ENCODE assay signal across 13 cellular contexts in the genomic region with DNA sequence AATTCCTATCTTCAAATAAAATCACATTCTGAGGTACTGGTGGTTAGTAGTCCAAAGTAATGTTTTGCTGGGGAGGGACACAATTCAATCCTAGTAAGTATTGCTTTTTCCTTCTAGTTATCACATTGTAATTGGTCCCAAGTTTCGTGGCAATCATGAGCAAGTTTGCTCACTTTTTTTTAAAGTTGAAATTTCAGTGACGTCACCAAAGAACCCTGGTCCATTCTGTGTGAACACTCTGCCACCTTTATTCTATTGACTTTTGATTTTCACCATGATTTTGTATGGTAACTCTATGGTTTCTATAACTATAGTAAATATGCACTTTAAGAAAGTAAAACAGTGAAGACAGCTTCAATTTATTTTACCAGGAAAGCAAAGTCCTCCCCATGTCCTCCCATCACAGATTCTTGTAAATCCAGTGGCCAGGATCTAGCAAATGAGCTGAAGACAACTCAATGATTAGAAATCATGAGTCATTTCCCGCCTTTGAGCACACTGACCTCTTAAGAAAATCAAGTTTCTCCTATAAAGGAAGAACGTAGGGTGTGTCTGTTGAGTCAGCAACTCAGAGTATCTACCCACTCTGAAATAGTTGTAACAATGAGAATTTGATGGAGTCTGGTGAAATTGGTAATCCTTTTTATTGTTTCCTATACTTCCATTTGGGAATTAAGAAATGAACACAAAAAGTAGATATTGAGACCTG.
A peak's percentile ranks its signal among the peaks of the same experiment; 100 is the strongest.
DNase-seq lines count a peak whose midpoint lies in the region; ATAC-seq and TF ChIP-seq lines count a peak whose summit lies in the region.
"Had no signal": no experiment of that assay in that cellular context is flagged by ENCODE, and none has a peak within 500 bp of the region (broad histone marks: within the 10 kb centered on the region; RNA-seq: fewer than 3 reads in every experiment).

No MANE protein-coding gene starts in this region.

- no peaks in the 10 kb centered on the region for H3K36me3 ChIP-seq in brain microvascular endothelial cell (replicated peaks)
- H3K36me3 ChIP-seq in Peyer's patch = no peaks in the 10 kb centered on the region
- no peaks in the 10 kb centered on the region for H3K36me3 ChIP-seq in Karpas-422 (ENCODE audit: insufficient read depth, low read length)
- H3K36me3 ChIP-seq: heart right ventricle had no signal

- H3K27me3 ChIP-seq in brain microvascular endothelial cell (replicated peaks) (no peaks in the 10 kb centered on the region), Peyer's patch (no peaks in the 10 kb centered on the region), Karpas-422 (ENCODE audit: low read length) (no peaks in the 10 kb centered on the region)
- H3K27me3 ChIP-seq: heart right ventricle had no signal

- no peak overlapping the region for H3K9ac ChIP-seq in Karpas-422 (ENCODE audit: low read length)
- H3K9ac ChIP-seq: parathyroid adenoma had no signal

- TF ChIP-seq CTCF in brain microvascular endothelial cell (IDR thresholded peaks at IDR 0.05; ENCODE audit: low read depth, low read length, missing control alignments) (no peak), Peyer's patch (IDR thresholded peaks at IDR 0.05) (no peak)

- no peak overlapping the region for H2AFZ ChIP-seq in Karpas-422 (ENCODE audit: low read length)
- H2AFZ ChIP-seq: parathyroid adenoma had no signal

- no peaks in the 10 kb centered on the region for H3K9me3 ChIP-seq in Peyer's patch
- peaks cover 8% of the 10 kb centered on the region; the same call in 1 of the 2 replicates for H3K9me3 ChIP-seq in Karpas-422 (ENCODE audit: low read length)

- in situ Hi-C loops in brain microvascular endothelial cell (cut with HindIII; ENCODE audit: low pct_ligation_motif_present, low sequenced_read_pairs) = no loop called here

- DNase-seq in EL (peak; percentile 70), NCI-H460 (ENCODE audit: extremely low read depth, low read depth) (peak; percentile 74), brain microvascular endothelial cell (peak; percentile 91), kidney tubule cell (ENCODE audit: low spot score) (peak; percentile 61), Peyer's patch (no peak), Karpas-422 (no peak)
- DNase-seq in activated naive CD4-positive, alpha-beta T cell treated with anti-CD3 and anti-CD28 coated beads, Interleukin-2, amount 50 U/mL, for 16 hours = no peak
- DNase-seq: activated CD4-positive, alpha-beta T cell treated with anti-CD3 and anti-CD28 coated beads for 36 hours; heart right ventricle; stimulated activated CD4-positive, alpha-beta T cell treated with anti-CD3 and anti-CD28 coated beads, Interleukin-1b, Interleukin-23, amount 100 ng/mL, for 48 hours had no signal

- H3K4me3 ChIP-seq in brain microvascular endothelial cell (ENCODE audit: low read depth, low read length) (no peak overlapping the region), Peyer's patch (no peak overlapping the region), Karpas-422 (ENCODE audit: low read length) (no peak overlapping the region)
- H3K4me3 ChIP-seq: heart right ventricle had no signal

- no peak for TF ChIP-seq POLR2A in Peyer's patch (IDR thresholded peaks at IDR 0.05)

- no peak overlapping the region for H3K4me2 ChIP-seq in Karpas-422 (ENCODE audit: low read depth, low read length, poor library complexity, severe bottlenecking)

- ATAC-seq in GM18511 (IDR thresholded peaks at IDR 0.05; ENCODE audit: unreplicated experiment) = no peak
- ATAC-seq: activated CD4-positive, alpha-beta T cell treated with anti-CD3 and anti-CD28 coated beads for 36 hours; heart right ventricle; stimulated activated memory B cell treated with anti-CD40 and anti-IgM and Interleukin-4, amounts not matched to agents 10 μg/mL and 1 μg/mL and 100 μg/mL, for 72 hours had no signal

- no peaks in the 10 kb centered on the region for H3K79me2 ChIP-seq in Karpas-422 (ENCODE audit: low read length)
- H3K79me2 ChIP-seq: parathyroid adenoma had no signal

- H4K20me1 ChIP-seq in Karpas-422 (ENCODE audit: insufficient read depth, low read depth, low read length) = no peaks in the 10 kb centered on the region

- H3K9me2 ChIP-seq in Karpas-422 (replicated peaks; ENCODE audit: insufficient read depth, low read length) = no peaks in the 10 kb centered on the region

- H3K27ac ChIP-seq in brain microvascular endothelial cell (peak overlapping the region; percentile 46), Peyer's patch (no peak overlapping the region), Karpas-422 (ENCODE audit: low read length) (no peak overlapping the region)
- H3K27ac ChIP-seq: heart right ventricle, parathyroid adenoma had no signal

- no peaks in the 10 kb centered on the region for H3K4me1 ChIP-seq in Peyer's patch
- H3K4me1 ChIP-seq in Karpas-422 (ENCODE audit: low read length) = no peaks in the 10 kb centered on the region
- H3K4me1 ChIP-seq: heart right ventricle, parathyroid adenoma had no signal

Comparison
In these comparisons a context has a peak if more than half of its experiments do, and no peak if none do; other contexts are left out.
1. DNase-seq: peak in EL (single experiment), NCI-H460 (single experiment), brain microvascular endothelial cell (single experiment) and kidney tubule cell (single experiment); none in Peyer's patch (0 of 3), activated naive CD4-positive, alpha-beta T cell treated with anti-CD3 and anti-CD28 coated beads, Interleukin-2, amount 50 U/mL, for 16 hours (single experiment) and Karpas-422 (single experiment).